In genomic region chr1:180632326-180633088, GRCh38 we compare ENCODE assay signal across 1 cellular context.
TF ChIP-seq lines count a peak whose summit lies in the region.

No MANE protein-coding gene starts in this region.

TF ChIP-seq in HEK293, 187 proteins besides CTCF, POLR2A, EP300 and RAD21 (continued from another document):
- TF ChIP-seq HIC1 (tag by site-specific recombination; IDR thresholded peaks at IDR 0.05) (peak; percentile 43), ZEB2 (tag by site-specific recombination; IDR thresholded peaks at IDR 0.05) (peak; percentile 74), GLIS2 (tag by site-specific recombination; IDR thresholded peaks at IDR 0.05) (peak; percentile 89), ZNF175 (tag by site-specific recombination; IDR thresholded peaks at IDR 0.05) (no peak), BCL11B (tag by site-specific recombination; IDR thresholded peaks at IDR 0.05; ENCODE audit: low read depth) (no peak), ZNF211 (tag by site-specific recombination; IDR thresholded peaks at IDR 0.05; ENCODE audit: low read depth) (no peak), ZNF449 (tag by site-specific recombination; IDR thresholded peaks at IDR 0.05) (no peak), OVOL3 (tag by site-specific recombination; IDR thresholded peaks at IDR 0.05) (no peak), KLF16 (tag by site-specific recombination; IDR thresholded peaks at IDR 0.05) (no peak), ZNF398 (tag by site-specific recombination; IDR thresholded peaks at IDR 0.05) (peak; percentile 57; the same call in 1 of the 2 replicates), ZBTB26 (tag by site-specific recombination; optimal IDR thresholded peaks at IDR 0.05) (peak; percentile 65), ZNF121 (tag by site-specific recombination; IDR thresholded peaks at IDR 0.05) (0 out of 2 replicates have a peak, but pooled peaks have one; percentile 24), SP7 (tag by site-specific recombination; IDR thresholded peaks at IDR 0.05) (no peak; the same call in 1 of the 2 replicates), ZNF433 (tag by site-specific recombination; IDR thresholded peaks at IDR 0.05; ENCODE audit: low read depth) (no peak), ZNF239 (tag by site-specific recombination; IDR thresholded peaks at IDR 0.05) (no peak), ZNF114 (tag by site-specific recombination; IDR thresholded peaks at IDR 0.05) (no peak), ZBTB20 (tag by site-specific recombination; IDR thresholded peaks at IDR 0.05) (peak; percentile 94; the same call in 1 of the 2 replicates), ZNF704 (tag by site-specific recombination; IDR thresholded peaks at IDR 0.05) (no peak), ZNF341 (tag by site-specific recombination; IDR thresholded peaks at IDR 0.05; ENCODE audit: low read depth) (peak; percentile 99), ZNF2 (tag by site-specific recombination; IDR thresholded peaks at IDR 0.05) (0 out of 2 replicates have a peak, but pooled peaks have one; percentile 22), ZNF600 (tag by site-specific recombination; IDR thresholded peaks at IDR 0.05) (peak; percentile 72; the same call in 1 of the 2 replicates)
